In the genomic region with DNA sequence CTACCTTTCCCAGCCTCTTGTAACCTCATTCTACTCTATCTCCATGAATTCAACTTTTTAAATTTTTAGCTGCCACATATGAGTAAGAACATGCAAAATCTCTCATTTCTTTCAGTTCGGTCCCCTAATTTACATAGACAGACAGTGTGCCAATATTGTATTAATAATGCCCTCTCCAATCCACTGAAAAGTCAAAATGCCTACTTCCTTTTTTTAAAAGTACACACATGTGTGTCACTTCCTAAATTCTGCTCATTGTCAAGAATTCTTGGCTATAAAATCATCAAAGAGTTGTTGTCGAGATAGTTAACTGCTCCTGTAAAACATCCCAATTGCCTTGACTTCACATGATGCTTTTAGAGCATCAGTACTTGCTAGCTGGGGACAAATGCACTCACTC, we compare ENCODE assay signal across 15 cellular contexts.
DNase-seq lines count a peak whose midpoint lies in the region; ATAC-seq and TF ChIP-seq lines count a peak whose summit lies in the region.
"Had no signal": no experiment of that assay in that cellular context is flagged by ENCODE, and none has a peak within 500 bp of the region (broad histone marks: within the 10 kb centered on the region; RNA-seq: fewer than 3 reads in every experiment).

No MANE protein-coding gene starts in this region.

- H3K36me3 ChIP-seq in ascending aorta (peaks cover 0 to 3% of the 10 kb centered on the region in 2 donors), gastroesophageal sphincter (no peaks in the 10 kb centered on the region)
- H3K36me3 ChIP-seq in CD8-positive, alpha-beta memory T cell (ENCODE audit: insufficient read depth, low read length) = no peaks in the 10 kb centered on the region
- H3K36me3 ChIP-seq: breast epithelium had no signal

- no peak overlapping the region for H3K4me3 Mint-ChIP-seq in CD8-positive, alpha-beta memory T cell
- H3K4me3 Mint-ChIP-seq: endodermal cell had no signal

- H3K27me3 ChIP-seq in dorsolateral prefrontal cortex (no peaks in the 10 kb centered on the region), ascending aorta (no peaks in the 10 kb centered on the region), gastroesophageal sphincter (no peaks in the 10 kb centered on the region)
- no peaks in the 10 kb centered on the region for H3K27me3 ChIP-seq in CD8-positive, alpha-beta memory T cell (ENCODE audit: insufficient read depth, low read length, poor library complexity, severe bottlenecking)
- H3K27me3 ChIP-seq: breast epithelium had no signal

- peak; percentile 40 for ATAC-seq in GM18861 (IDR thresholded peaks at IDR 0.05; ENCODE audit: unreplicated experiment)
- ATAC-seq in GM21825 (IDR thresholded peaks at IDR 0.05; ENCODE audit: unreplicated experiment) = peak; percentile 49
- ATAC-seq in HG03558 (IDR thresholded peaks at IDR 0.05; ENCODE audit: extremely low read depth, unreplicated experiment) = peak; percentile 37
- ATAC-seq in GM21515 (IDR thresholded peaks at IDR 0.05; ENCODE audit: unreplicated experiment) = no peak
- ATAC-seq in gastroesophageal sphincter = no peak

- no peaks in the 10 kb centered on the region for H3K4me1 Mint-ChIP-seq in CD8-positive, alpha-beta memory T cell
- H3K4me1 Mint-ChIP-seq: endodermal cell had no signal

- no peak for TF ChIP-seq EP300 in gastroesophageal sphincter (IDR thresholded peaks at IDR 0.05)

- intact Hi-C loops in dorsolateral prefrontal cortex (cut with DNase I) = no loop called here
- intact Hi-C loops in ascending aorta (cut with DNase I) = no loop called here

- POLR2A ChIA-PET in CD8-positive, alpha-beta memory T cell (lab: Charles Lee) = no interaction called here

- peaks cover 3 to 24% of the 10 kb centered on the region in 2 donors for H3K27me3 Mint-ChIP-seq in CD8-positive, alpha-beta memory T cell

- DNase-seq in dorsolateral prefrontal cortex (no peak), ascending aorta (ENCODE audit: low spot score in 2 of 2) (no peak)
- no peak for DNase-seq in CD8-positive, alpha-beta memory T cell
- DNase-seq: activated naive CD4-positive, alpha-beta T cell treated with Interleukin-2 at 50 U/mL for 16 hours; endodermal cell; kidney glomerular epithelial cell; NCI-H1417; NCI-H526; stimulated activated CD4-positive, alpha-beta T cell treated with anti-CD3 and anti-CD28 coated beads, Interleukin-2, amount 100 ng/mL, for 24 hours had no signal

- H3K4me3 ChIP-seq in dorsolateral prefrontal cortex (peak overlapping the region in 23 of 59 donors; percentile 2 to 45 (median 16)), ascending aorta (no peak overlapping the region), gastroesophageal sphincter (no peak overlapping the region)
- H3K4me3 ChIP-seq in CD8-positive, alpha-beta memory T cell (ENCODE audit: low read length) = no peak overlapping the region
- H3K4me3 ChIP-seq: breast epithelium had no signal

- TF ChIP-seq CTCF in dorsolateral prefrontal cortex (IDR thresholded peaks at IDR 0.05 in 54 of 56, conservative IDR thresholded peaks at IDR 0.05 in 2 of 56; ENCODE audit: low read depth in 1 of 56, partially characterized antibody in 56 of 56) (no peak), ascending aorta (IDR thresholded peaks at IDR 0.05) (no peak), gastroesophageal sphincter (IDR thresholded peaks at IDR 0.05) (no peak)

- H3K36me3 Mint-ChIP-seq in CD8-positive, alpha-beta memory T cell = no peaks in the 10 kb centered on the region

- 78 to 82% methylated on average over 2 of the region's 2 CpGs for WGBS in gastroesophageal sphincter (ENCODE audit: low coverage in 1 of 2), 2 donors

- H3K4me1 ChIP-seq in ascending aorta = no peaks in the 10 kb centered on the region
- no peaks in the 10 kb centered on the region for H3K4me1 ChIP-seq in gastroesophageal sphincter
- no peaks in the 10 kb centered on the region for H3K4me1 ChIP-seq in CD8-positive, alpha-beta memory T cell (ENCODE audit: insufficient read depth, low read length)
- H3K4me1 ChIP-seq: breast epithelium had no signal

- peak overlapping the region in 42 of 59 donors; percentile 1 to 96 (median 49) for H3K27ac ChIP-seq in dorsolateral prefrontal cortex
- no peak overlapping the region for H3K27ac ChIP-seq in ascending aorta
- no peak overlapping the region for H3K27ac ChIP-seq in gastroesophageal sphincter
- no peak overlapping the region for H3K27ac ChIP-seq in CD8-positive, alpha-beta memory T cell (ENCODE audit: low read depth, low read length)
- H3K27ac ChIP-seq: breast epithelium had no signal

- peaks cover 0 to 2% (median 0%) of the 10 kb centered on the region in 5 donors for H3K9me3 Mint-ChIP-seq in CD8-positive, alpha-beta memory T cell
- H3K9me3 Mint-ChIP-seq: endodermal cell had no signal

- H3K27ac Mint-ChIP-seq in CD8-positive, alpha-beta memory T cell = no peak overlapping the region
- H3K27ac Mint-ChIP-seq: endodermal cell had no signal

- no peak for TF ChIP-seq POLR2A in gastroesophageal sphincter (IDR thresholded peaks at IDR 0.05)

- CTCF ChIA-PET in CD8-positive, alpha-beta memory T cell (lab: Charles Lee) = interaction anchor here (0.9 kb wide), 1 partner anchor 9 kb away, joined by 3 read pairs; no protein-coding TSS in a partner anchor

- no peaks in the 10 kb centered on the region for H3K9me3 ChIP-seq in ascending aorta
- H3K9me3 ChIP-seq in gastroesophageal sphincter = no peaks in the 10 kb centered on the region
- H3K9me3 ChIP-seq in CD8-positive, alpha-beta memory T cell (ENCODE audit: low read length) = no peaks in the 10 kb centered on the region
- H3K9me3 ChIP-seq: breast epithelium had no signal

Comparison
In these comparisons a context has a peak if more than half of its experiments do, and no peak if none do; other contexts are left out.
1. ATAC-seq: peak in GM18861 (single experiment), GM21825 (single experiment) and HG03558 (single experiment); none in GM21515 (single experiment) and gastroesophageal sphincter (single experiment).
2. H3K27ac ChIP-seq: peak in dorsolateral prefrontal cortex (42 of 59); none in ascending aorta (0 of 2), gastroesophageal sphincter (0 of 4) and CD8-positive, alpha-beta memory T cell (single experiment).